Comparison of ENCODE assay signal across 17 cellular contexts in genomic region chr9:78097541-78097940, GRCh38.
DNase-seq lines count a peak whose midpoint lies in the region; ATAC-seq and TF ChIP-seq lines count a peak whose summit lies in the region.
"Had no signal": no experiment of that assay in that cellular context is flagged by ENCODE, and none has a peak within 500 bp of the region (broad histone marks: within the 10 kb centered on the region; RNA-seq: fewer than 3 reads in every experiment).

No MANE protein-coding gene starts in this region.

- no peak overlapping the region for H3K27ac ChIP-seq in left ventricle myocardium inferior (replicated peaks)
- H3K27ac ChIP-seq in OCI-LY7 (ENCODE audit: low read depth, low read length, poor library complexity, severe bottlenecking): no peak overlapping the region
- H3K27ac ChIP-seq: SK-N-MC, uterus had no signal

- no peak overlapping the region for H3K4me3 ChIP-seq in left ventricle myocardium inferior
- H3K4me3 ChIP-seq in OCI-LY7 (ENCODE audit: low read depth, low read length, poor library complexity, severe bottlenecking): no peak overlapping the region
- H3K4me3 ChIP-seq: SK-N-MC, uterus had no signal

- no peaks in the 10 kb centered on the region for H3K36me3 ChIP-seq in left ventricle myocardium inferior
- H3K36me3 ChIP-seq in OCI-LY7 (ENCODE audit: insufficient read depth, low read length): no peaks in the 10 kb centered on the region
- H3K36me3 ChIP-seq: uterus had no signal

- no peaks in the 10 kb centered on the region for H3K27me3 ChIP-seq in left ventricle myocardium inferior (ENCODE audit: low read depth)
- H3K27me3 ChIP-seq: uterus had no signal

- peaks cover 6% of the 10 kb centered on the region for H3K9me3 ChIP-seq in left ventricle myocardium inferior (replicated peaks)
- H3K9me3 ChIP-seq in OCI-LY7 (ENCODE audit: low read length): no peaks in the 10 kb centered on the region
- H3K9me3 ChIP-seq: uterus had no signal

- CTCF ChIA-PET in OCI-LY7 (lab: Charles Lee; ENCODE audit: unreplicated experiment): no interaction called here

- intact Hi-C loops in left ventricle myocardium superior (cut with micrococcal nuclease) (no loop called here), left ventricle myocardium inferior (cut with micrococcal nuclease) (no loop called here), OCI-LY7 (cut with micrococcal nuclease; ENCODE audit: unreplicated experiment) (no loop called here)

- peak; percentile 37 for ATAC-seq in left ventricle myocardium superior
- ATAC-seq in HG02798 (IDR thresholded peaks at IDR 0.05; ENCODE audit: poor library complexity, unreplicated experiment): no peak
- no peak for ATAC-seq in GM19463 (IDR thresholded peaks at IDR 0.05; ENCODE audit: unreplicated experiment)

- DNase-seq in left ventricle myocardium superior: no peak
- DNase-seq in left ventricle myocardium inferior: no peak
- DNase-seq in OCI-LY7 (ENCODE audit: low spot score): peak; percentile 10
- peak; percentile 54 for DNase-seq in inferior parietal cortex (ENCODE audit: extremely low spot score)
- no peak for DNase-seq in activated effector memory CD4-positive, alpha-beta T cell treated with Interleukin-2 at 50 U/mL for 16 hours
- DNase-seq in NCI-H1436 (lab: John Stamatoyannopoulos, UW): no peak
- DNase-seq: activated B cell treated with CpG ODN at 0.5 μM for 24 hours; activated T-cell treated with anti-CD3 and anti-CD28 coated beads for 4 hours; amniotic stem cell; H7; NCI-H187; NCI-H774; stimulated activated CD4-positive, alpha-beta T cell treated with anti-CD3 and anti-CD28 coated beads, Interleukin-2, amount 100 ng/mL, for 48 hours; uterus had no signal

- BruUV-seq in OCI-LY7 (replicated peaks; lab: Mats Ljungman, UMichigan): no TSS peak

- no peaks in the 10 kb centered on the region for H4K20me1 ChIP-seq in OCI-LY7 (ENCODE audit: insufficient read depth, low read length)

- TF ChIP-seq CTCF in left ventricle myocardium inferior (IDR thresholded peaks at IDR 0.05; ENCODE audit: borderline replicate concordance) (no peak), OCI-LY7 (conservative IDR thresholded peaks at IDR 0.05; ENCODE audit: low read length) (no peak)

- POLR2A ChIA-PET in OCI-LY7 (lab: Charles Lee): interaction anchor here (0.8 to 1.4 kb wide), 3 partner anchors 9 to 44 kb away, joined by 3 to 4 read pairs (median 3); no protein-coding TSS in a partner anchor

- H3K4me2 ChIP-seq in OCI-LY7 (ENCODE audit: low read length): no peak overlapping the region; the same call in 1 of the 2 replicates

- H3K4me1 ChIP-seq in left ventricle myocardium inferior (no peaks in the 10 kb centered on the region), OCI-LY7 (ENCODE audit: insufficient read depth, low read length, poor library complexity, severe bottlenecking) (peaks cover 6% of the 10 kb centered on the region)
- H3K4me1 ChIP-seq: uterus had no signal

- H3K79me2 ChIP-seq in OCI-LY7 (ENCODE audit: insufficient read depth, low read depth, low read length): no peaks in the 10 kb centered on the region

- no peak overlapping the region for H2AFZ ChIP-seq in OCI-LY7 (ENCODE audit: low read length)

- H3K9me2 ChIP-seq in OCI-LY7 (ENCODE audit: insufficient read depth, low read length): no peaks in the 10 kb centered on the region

Comparison
In these comparisons a context has a peak if more than half of its experiments do, and no peak if none do; other contexts are left out.
1. DNase-seq: peak in OCI-LY7 (single experiment) and inferior parietal cortex (single experiment); none in left ventricle myocardium superior (single experiment), left ventricle myocardium inferior (single experiment), activated effector memory CD4-positive, alpha-beta T cell treated with Interleukin-2 at 50 U/mL for 16 hours (single experiment) and NCI-H1436 (single experiment).